In the genomic region with DNA sequence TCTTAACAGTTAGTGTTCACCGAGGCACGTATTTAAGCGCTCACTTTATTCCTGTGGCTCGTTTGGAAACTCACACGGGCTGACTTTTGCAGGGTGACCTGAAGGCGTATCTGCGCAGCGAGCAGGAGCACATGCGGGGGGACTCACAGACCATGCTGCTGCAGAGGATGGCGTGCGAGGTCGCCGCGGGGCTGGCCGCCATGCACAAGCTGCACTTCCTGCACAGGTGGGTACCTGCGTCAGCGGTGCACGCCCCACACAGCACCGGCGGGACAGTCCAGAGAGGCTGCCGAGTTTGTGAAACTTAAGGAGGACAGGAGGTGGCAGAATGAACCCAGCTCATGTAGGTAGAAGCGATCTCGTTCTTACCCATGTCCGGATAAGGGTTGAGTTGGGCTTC, we compare ENCODE assay signal across 1 cellular context.
TF ChIP-seq lines count a peak whose summit lies in the region.

No MANE protein-coding gene starts in this region.

TF ChIP-seq in WTC11, 78 proteins besides CTCF, POLR2A, EP300 and RAD21 (continued from another document):
- TF ChIP-seq CBFB (CRISPR knock-in tag; IDR thresholded peaks at IDR 0.05; ENCODE audit: low read depth) (no peak), ETV6 (CRISPR knock-in tag; IDR thresholded peaks at IDR 0.05) (no peak), STAT6 (CRISPR knock-in tag; conservative IDR thresholded peaks at IDR 0.05; ENCODE audit: low read depth) (no peak), OVOL2 (CRISPR knock-in tag; IDR thresholded peaks at IDR 0.05; ENCODE audit: borderline replicate concordance) (no peak), CDX4 (CRISPR knock-in tag; IDR thresholded peaks at IDR 0.05; ENCODE audit: borderline replicate concordance) (no peak)
TF ChIP-seq in WTC11: peak in this region for 0.
